Comparison of ENCODE assay signal across 8 cellular contexts in the genomic region with DNA sequence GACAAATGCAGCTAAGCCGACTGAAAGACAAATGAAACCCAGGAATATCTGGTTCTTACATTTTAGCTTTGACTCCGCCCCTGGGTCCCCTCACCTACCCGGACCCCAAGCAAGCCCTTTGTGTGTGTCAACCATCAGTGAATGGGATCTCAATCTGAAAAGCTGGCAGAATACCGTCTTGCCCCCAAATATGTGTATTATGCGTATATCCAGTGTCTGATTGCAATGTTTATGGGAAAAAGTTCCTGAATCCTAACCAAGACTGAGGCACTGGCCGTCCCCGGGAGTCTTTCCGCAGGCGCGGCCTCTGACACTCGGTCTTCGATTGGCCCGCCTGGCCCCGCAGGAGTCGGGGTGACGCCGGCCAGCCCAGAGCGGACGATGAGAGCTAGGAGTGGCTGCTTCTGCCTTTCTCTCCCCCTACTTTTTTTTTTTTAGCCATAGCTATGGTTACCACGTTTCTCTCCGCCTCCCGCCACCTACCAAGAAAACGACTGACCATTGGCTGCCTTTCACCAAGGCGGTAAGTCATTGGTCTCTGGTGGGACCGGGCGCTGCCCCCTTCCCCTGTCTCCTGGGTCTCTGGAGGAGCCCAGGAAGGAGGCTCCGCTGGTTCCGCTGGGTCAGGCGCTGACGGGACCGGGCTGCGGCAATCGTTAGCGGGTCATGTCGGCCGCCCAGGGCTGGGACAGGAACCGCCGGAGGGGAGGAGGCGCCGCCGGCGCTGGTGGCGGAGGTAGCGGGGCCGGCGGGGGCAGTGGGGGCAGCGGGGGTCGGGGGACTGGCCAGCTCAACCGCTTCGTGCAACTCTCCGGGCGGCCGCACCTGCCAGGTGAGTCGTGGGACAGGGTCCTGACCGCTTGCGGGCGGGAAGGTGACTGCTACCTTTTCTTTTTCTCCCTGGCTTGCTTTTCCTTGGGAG. TPM values are rescaled to one million over a fixed set of nuclear protein-coding genes. Genes with fewer than 3 reads are reported as not detected.
A peak's percentile ranks its signal among the peaks of the same experiment; 100 is the strongest.
DNase-seq lines count a peak whose midpoint lies in the region; ATAC-seq and TF ChIP-seq lines count a peak whose summit lies in the region.

A gene with protein sequence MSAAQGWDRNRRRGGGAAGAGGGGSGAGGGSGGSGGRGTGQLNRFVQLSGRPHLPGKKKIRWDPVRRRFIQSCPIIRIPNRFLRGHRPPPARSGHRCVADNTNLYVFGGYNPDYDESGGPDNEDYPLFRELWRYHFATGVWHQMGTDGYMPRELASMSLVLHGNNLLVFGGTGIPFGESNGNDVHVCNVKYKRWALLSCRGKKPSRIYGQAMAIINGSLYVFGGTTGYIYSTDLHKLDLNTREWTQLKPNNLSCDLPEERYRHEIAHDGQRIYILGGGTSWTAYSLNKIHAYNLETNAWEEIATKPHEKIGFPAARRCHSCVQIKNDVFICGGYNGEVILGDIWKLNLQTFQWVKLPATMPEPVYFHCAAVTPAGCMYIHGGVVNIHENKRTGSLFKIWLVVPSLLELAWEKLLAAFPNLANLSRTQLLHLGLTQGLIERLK (plus strand): TSS at position 557 of the 922 bp plus-strand sequence. CDS start 110 bp downstream, at position 667.

- peaks cover 7% of the 10 kb centered on the region for H3K4me1 ChIP-seq in ACC112 (ENCODE audit: control insufficient read depth, insufficient read depth, low read length, unreplicated experiment)
- H3K4me1 ChIP-seq in breast epithelium, result peaks cover 7 to 15% of the 10 kb centered on the region in 2 donors
- H3K4me1 ChIP-seq in iPS-18a (ENCODE audit: control insufficient read depth, low read depth, low read length), result peaks cover 15% of the 10 kb centered on the region
- H3K4me1 ChIP-seq in skeletal muscle tissue (ENCODE audit: control insufficient read depth in 3 of 3, insufficient read depth in 3 of 3, low read length in 3 of 3), result peaks cover 6 to 29% (median 17%) of the 10 kb centered on the region in 3 donors

- TF ChIP-seq CTCF in VCaP (conservative IDR thresholded peaks at IDR 0.05) (no peak), breast epithelium (IDR thresholded peaks at IDR 0.05) (no peak)

- peaks cover 40% of the 10 kb centered on the region for H3K79me2 ChIP-seq in ACC112 (ENCODE audit: control insufficient read depth, insufficient read depth, low read length, unreplicated experiment)

- DNase-seq in NCI-H2196 treated with DMSO at 0.1 percent for 48 hours (lab: John Stamatoyannopoulos, UW; ENCODE audit: unreplicated experiment), result peak; percentile 96
- DNase-seq in breast epithelium (ENCODE audit: low spot score in 2 of 2), result peak; percentile 97 to 98

- intact Hi-C loops in breast epithelium (cut with DNase I; ENCODE audit: low total_unique reads), result loop anchor here (5.0 kb wide), 1 partner anchor 1532 kb away; no protein-coding TSS in a partner anchor

- H3K27me3 ChIP-seq in ACC112 (ENCODE audit: insufficient read depth, low read length) (no peaks in the 10 kb centered on the region), breast epithelium (no peaks in the 10 kb centered on the region), iPS-18a (ENCODE audit: control insufficient read depth, insufficient read depth, low read length) (no peaks in the 10 kb centered on the region), skeletal muscle tissue (ENCODE audit: control insufficient read depth in 3 of 3, insufficient read depth in 3 of 3, low read length in 3 of 3) (no peaks in the 10 kb centered on the region)

- H3K9ac ChIP-seq in iPS-18a (ENCODE audit: low read length), result peak within 1 kb of the TSS; percentile 42
- H3K9ac ChIP-seq in skeletal muscle tissue (ENCODE audit: low read depth in 1 of 3, low read length in 3 of 3), result peak within 1 kb of the TSS; percentile 87 to 94 (median 88)

- peak; percentile 91 for ATAC-seq in GM18870 (IDR thresholded peaks at IDR 0.05; ENCODE audit: unreplicated experiment)
- ATAC-seq in HG03135 (IDR thresholded peaks at IDR 0.05; ENCODE audit: unreplicated experiment), result peak; percentile 93

- no peaks in the 10 kb centered on the region for H3K9me3 ChIP-seq in breast epithelium
- H3K9me3 ChIP-seq in iPS-18a (ENCODE audit: control insufficient read depth, low read depth, low read length), result no peaks in the 10 kb centered on the region
- no peaks in the 10 kb centered on the region for H3K9me3 ChIP-seq in skeletal muscle tissue (ENCODE audit: control insufficient read depth in 3 of 3, low read length in 3 of 3)

- H3K4me3 ChIP-seq in ACC112 (ENCODE audit: low read depth, low read length) (peak within 1 kb of the TSS; percentile 97), breast epithelium (peak within 1 kb of the TSS; percentile 85 to 99 (median 97)), iPS-18a (ENCODE audit: low read length) (peak within 1 kb of the TSS; percentile 85), skeletal muscle tissue (ENCODE audit: low read length in 3 of 3) (peak within 1 kb of the TSS; percentile 90 to 94 (median 90))

- peak within 1 kb of the TSS; percentile 93 for H2AFZ ChIP-seq in ACC112 (ENCODE audit: low read length, unreplicated experiment)

- TF ChIP-seq POLR2A in breast epithelium (IDR thresholded peaks at IDR 0.05), result no peak

- H3K27ac ChIP-seq in ACC112 (ENCODE audit: low read depth, low read length) (peak within 1 kb of the TSS; percentile 33), VCaP (peak within 1 kb of the TSS; percentile 94), breast epithelium (peak within 1 kb of the TSS; percentile 93 to 95), iPS-18a (ENCODE audit: low read length) (peak within 1 kb of the TSS; percentile 39), skeletal muscle tissue (ENCODE audit: low read depth, low read length) (peak within 1 kb of the TSS; percentile 71)

- H3K36me3 ChIP-seq in ACC112 (ENCODE audit: insufficient read depth, low read length) (no peaks in the 10 kb centered on the region), breast epithelium (no peaks in the 10 kb centered on the region), iPS-18a (ENCODE audit: control insufficient read depth, low read depth, low read length) (no peaks in the 10 kb centered on the region), skeletal muscle tissue (ENCODE audit: control insufficient read depth in 3 of 3, insufficient read depth in 3 of 3, low read length in 3 of 3) (no peaks in the 10 kb centered on the region)

RNA-seq across cellular contexts. Expression of the gene that starts here (rescaled TPM):
- total RNA-seq in breast epithelium (10 to 100 TPM; 23.3 to 28.0 (median 28.0) TPM), skeletal muscle tissue (49.1 TPM)

Comparison
In these comparisons a context has a peak if more than half of its experiments do, and no peak if none do; other contexts are left out.
1. Peak in every context shown above with its lines: DNase-seq, ATAC-seq, H3K4me3 ChIP-seq and H3K27ac ChIP-seq.
2. H3K27ac ChIP-seq: peak in every context shown above with its lines; median percentile 94 in VCaP; 94 in breast epithelium; 71 in skeletal muscle tissue; 39 in iPS-18a; 33 in ACC112.